Comparison of ENCODE assay signal across 18 cellular contexts in the genomic region with DNA sequence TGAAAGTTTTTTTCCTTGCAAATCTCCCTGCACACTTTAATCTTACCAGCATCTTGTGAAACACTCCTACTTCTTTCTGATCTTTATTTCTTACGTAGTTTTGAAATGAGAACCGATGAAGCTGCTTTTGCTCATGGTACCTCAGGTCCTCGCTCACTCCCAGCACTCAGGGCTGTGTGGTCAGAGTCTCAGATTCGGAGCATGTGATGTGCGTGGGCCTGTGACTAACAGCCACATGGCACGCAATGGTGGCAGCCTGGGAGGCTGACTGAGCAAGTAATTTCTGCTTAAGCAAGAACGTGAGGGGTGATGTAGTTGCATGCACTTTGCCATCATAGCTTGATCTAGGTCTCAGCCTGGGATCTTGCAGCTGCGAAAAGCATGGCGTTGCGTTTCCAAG.
DNase-seq lines count a peak whose midpoint lies in the region; ATAC-seq lines count a peak whose summit lies in the region.
"Had no signal": no experiment of that assay in that cellular context is flagged by ENCODE, and none has a peak within 500 bp of the region (broad histone marks: within the 10 kb centered on the region; RNA-seq: fewer than 3 reads in every experiment).

No MANE protein-coding gene starts in this region.

- DNase-seq in activated CD4-positive, alpha-beta T cell treated with anti-CD3 and anti-CD28 coated beads for 48 hours: peak; percentile 59
- DNase-seq in activated CD4-positive, alpha-beta T cell treated with anti-CD3 and anti-CD28 coated beads, Interleukin-2, amount 50 U/mL, for 1 hour: no peak
- DNase-seq in H4 (ENCODE audit: low spot score) (peak; percentile 22), foreskin melanocyte (no peak)
- DNase-seq in activated T-helper 9 cell treated with anti-CD3 and anti-CD28 coated beads, Interleukin-2, amount 50 U/mL, for 16 hours (ENCODE audit: low read depth): peak; percentile 13
- peak; percentile 27 for DNase-seq in stimulated activated CD4-positive, alpha-beta T cell treated with anti-CD3 and anti-CD28 coated beads, Interleukin-4, amount 100 ng/mL, for 1 hour
- DNase-seq: activated CD4-positive, alpha-beta T cell treated with anti-CD3 and anti-CD28 coated beads for 4 hours; anterior cingulate cortex; CD4-positive, alpha-beta T cell; colonic mucosa; effector CD8-positive, alpha-beta T cell; EL; naive B cell; NCI-H146; nucleus accumbens had no signal

- ATAC-seq in HG03439 (IDR thresholded peaks at IDR 0.05; ENCODE audit: unreplicated experiment) (no peak), HG02970 (IDR thresholded peaks at IDR 0.05; ENCODE audit: low FRiP score, unreplicated experiment) (no peak)
- ATAC-seq: GM12878 had no signal

Comparison
In these comparisons a context has a peak if more than half of its experiments do, and no peak if none do; other contexts are left out.
1. DNase-seq: peak in activated CD4-positive, alpha-beta T cell treated with anti-CD3 and anti-CD28 coated beads for 48 hours (single experiment), H4 (single experiment), activated T-helper 9 cell treated with anti-CD3 and anti-CD28 coated beads, Interleukin-2, amount 50 U/mL, for 16 hours (single experiment) and stimulated activated CD4-positive, alpha-beta T cell treated with anti-CD3 and anti-CD28 coated beads, Interleukin-4, amount 100 ng/mL, for 1 hour (single experiment); none in activated CD4-positive, alpha-beta T cell treated with anti-CD3 and anti-CD28 coated beads, Interleukin-2, amount 50 U/mL, for 1 hour (single experiment) and foreskin melanocyte (single experiment).